Comparison of ENCODE assay signal across 1 cellular context in the genomic region with DNA sequence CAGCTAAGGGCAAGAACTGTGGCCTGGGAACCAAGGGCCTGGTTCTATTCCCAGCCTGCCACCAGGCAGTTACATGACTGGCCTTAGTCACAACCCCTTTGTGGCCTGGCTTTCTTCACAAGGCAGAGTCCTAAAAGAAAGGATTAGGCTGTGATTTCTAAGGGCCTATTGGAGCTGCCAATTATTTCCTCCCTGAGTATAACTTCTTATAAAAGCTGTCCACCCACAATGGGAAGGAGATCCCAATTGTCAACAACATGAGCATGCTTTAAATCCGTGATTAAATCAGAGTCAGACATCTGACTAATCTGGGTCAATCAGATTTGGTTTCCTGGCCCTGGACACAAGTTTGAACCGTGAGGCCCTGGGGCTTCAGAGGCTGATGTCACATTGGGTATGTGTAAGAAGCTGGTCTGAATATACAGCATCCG.
A peak's percentile ranks its signal among the peaks of the same experiment; 100 is the strongest.
TF ChIP-seq lines count a peak whose summit lies in the region.

No MANE protein-coding gene starts in this region.

TF ChIP-seq in IMR-90, 13 proteins besides CTCF, POLR2A, EP300 and RAD21:
- TF ChIP-seq RFX5 (IDR thresholded peaks at IDR 0.05; ENCODE audit: low read depth, low read length) (no peak), BHLHE40 (IDR thresholded peaks at IDR 0.05; ENCODE audit: low read depth, low read length) (peak; percentile 50; the same call in 1 of the 2 replicates), FOS (IDR thresholded peaks at IDR 0.05; ENCODE audit: low read depth, low read length) (no peak)
